ENCODE assay signal across 10 cellular contexts in the genomic region with DNA sequence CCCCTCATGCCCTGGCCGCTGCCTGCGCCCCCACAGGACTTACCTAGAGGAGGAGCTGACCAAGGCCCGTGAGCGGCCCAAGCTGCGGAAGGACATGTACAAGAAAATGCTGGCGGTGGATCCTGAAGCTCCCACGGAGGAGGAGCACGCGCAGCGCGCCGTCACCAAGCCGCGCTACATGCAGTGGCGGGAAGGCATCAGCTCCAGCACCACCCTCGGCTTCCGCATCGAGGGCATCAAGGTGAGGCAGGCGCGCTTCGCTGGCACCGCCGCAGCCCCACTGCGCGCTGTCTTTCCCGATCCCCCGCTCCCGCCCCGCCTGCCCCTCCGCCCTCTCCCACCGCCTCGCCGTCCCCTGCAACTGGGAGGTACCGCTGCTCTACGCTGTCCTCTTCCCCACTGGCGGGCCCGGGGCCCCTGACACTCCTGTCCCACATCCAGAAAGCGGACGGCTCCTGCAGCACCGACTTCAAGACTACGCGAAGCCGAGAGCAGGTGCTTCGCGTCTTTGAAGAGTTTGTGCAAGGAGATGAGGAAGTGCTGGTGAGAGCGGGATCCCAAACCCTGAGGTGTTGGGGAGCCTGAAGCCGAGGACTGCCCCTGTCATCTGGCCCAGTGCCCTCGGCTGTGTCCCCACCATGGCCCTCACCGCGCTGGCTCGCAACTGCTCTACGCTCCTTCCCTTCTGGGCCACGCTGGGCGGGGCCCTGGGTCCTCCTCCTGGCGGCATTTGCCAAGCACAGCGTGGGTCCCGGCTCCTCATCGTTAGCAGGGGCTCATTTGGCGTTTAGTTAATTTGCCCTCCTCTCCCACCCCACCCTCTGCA. TPM values are rescaled to one million over a fixed set of nuclear protein-coding genes. Genes with fewer than 3 reads are reported as not detected.
DNase-seq lines count a peak whose midpoint lies in the region; ATAC-seq, FAIRE-seq and TF ChIP-seq lines count a peak whose summit lies in the region.
"Had no signal": no experiment of that assay in that cellular context is flagged by ENCODE, and none has a peak within 500 bp of the region (broad histone marks: within the 10 kb centered on the region; RNA-seq: fewer than 3 reads in every experiment).

No MANE protein-coding gene starts in this region.

- TF ChIP-seq CTCF in CD14-positive monocyte (IDR thresholded peaks at IDR 0.05) (no peak), choroid plexus epithelial cell (conservative IDR thresholded peaks at IDR 0.05; ENCODE audit: low read depth, low read length) (no peak)

- peak overlapping the region; percentile 72 to 88 for H3K4me3 Mint-ChIP-seq in CD14-positive monocyte
- peak overlapping the region; percentile 52 for H3K4me3 Mint-ChIP-seq in natural killer cell treated with Interleukin-12 subunit alpha and Interleukin-12 subunit beta and Interleukin-15 and Interleukin-18, amount 100 ng/mL, for 72 hours

- H3K27ac Mint-ChIP-seq in CD14-positive monocyte, result no peak overlapping the region
- no peak overlapping the region for H3K27ac Mint-ChIP-seq in natural killer cell treated with Interleukin-12 subunit alpha and Interleukin-12 subunit beta and Interleukin-15 and Interleukin-18, amount 100 ng/mL, for 72 hours

- H3K4me3 ChIP-seq in choroid plexus epithelial cell (ENCODE audit: low read depth, low read length), result no peak overlapping the region

- intact Hi-C loops in CD14-positive monocyte (cut with micrococcal nuclease), result no loop called here

- ATAC-seq in natural killer cell treated with Interleukin-12 subunit alpha and Interleukin-12 subunit beta and Interleukin-15 and Interleukin-18, amount 100 ng/mL, for 72 hours, result peak; percentile 54 to 60
- no peak for ATAC-seq in left lobe of liver

- DNase-seq in CD14-positive monocyte (ENCODE audit: low spot score), result no peak
- DNase-seq in choroid plexus epithelial cell (ENCODE audit: low read depth), result peak; percentile 15
- DNase-seq in natural killer cell treated with Interleukin-12 subunit alpha and Interleukin-12 subunit beta and Interleukin-15 and Interleukin-18, amount 100 ng/mL, for 72 hours (ENCODE audit: low spot score), result no peak
- no peak for DNase-seq in left lobe of liver (ENCODE audit: low spot score)
- DNase-seq in GM19239 (ENCODE audit: insufficient read length, low spot score), result no peak
- no peak for DNase-seq in UCSD-AML1 (lab: John Stamatoyannopoulos, UW; ENCODE audit: unreplicated experiment)
- DNase-seq in T1000 (lab: John Stamatoyannopoulos, UW), result no peak
- DNase-seq: GDM1 had no signal

- peaks cover 4 to 10% of the 10 kb centered on the region in 2 donors for H3K36me3 Mint-ChIP-seq in CD14-positive monocyte
- no peaks in the 10 kb centered on the region for H3K36me3 Mint-ChIP-seq in natural killer cell treated with Interleukin-12 subunit alpha and Interleukin-12 subunit beta and Interleukin-15 and Interleukin-18, amount 100 ng/mL, for 72 hours

- H3K27me3 Mint-ChIP-seq in CD14-positive monocyte (ENCODE audit: low read depth in 3 of 3), result peaks cover 63 to 76% (median 72%) of the 10 kb centered on the region in 3 donors
- peaks cover 14 to 24% of the 10 kb centered on the region in 2 donors for H3K27me3 Mint-ChIP-seq in natural killer cell treated with Interleukin-12 subunit alpha and Interleukin-12 subunit beta and Interleukin-15 and Interleukin-18, amount 100 ng/mL, for 72 hours

- peaks cover 28% of the 10 kb centered on the region for H3K4me1 Mint-ChIP-seq in CD14-positive monocyte
- H3K4me1 Mint-ChIP-seq in natural killer cell treated with Interleukin-12 subunit alpha and Interleukin-12 subunit beta and Interleukin-15 and Interleukin-18, amount 100 ng/mL, for 72 hours (ENCODE audit: low read depth in 2 of 2), result peaks cover 0 to 11% of the 10 kb centered on the region in 2 donors

- H3K9me3 Mint-ChIP-seq in CD14-positive monocyte, result peaks cover 0 to 24% (median 4%) of the 10 kb centered on the region in 7 donors
- H3K9me3 Mint-ChIP-seq in natural killer cell treated with Interleukin-12 subunit alpha and Interleukin-12 subunit beta and Interleukin-15 and Interleukin-18, amount 100 ng/mL, for 72 hours, result no peaks in the 10 kb centered on the region

- no peak for FAIRE-seq in GM19239 (lab: Jason Lieb, UNC)
- FAIRE-seq: islet of Langerhans had no signal

TF ChIP-seq in PFSK-1, 5 proteins besides CTCF, POLR2A, EP300 and RAD21:
- TF ChIP-seq, protein P1, sequence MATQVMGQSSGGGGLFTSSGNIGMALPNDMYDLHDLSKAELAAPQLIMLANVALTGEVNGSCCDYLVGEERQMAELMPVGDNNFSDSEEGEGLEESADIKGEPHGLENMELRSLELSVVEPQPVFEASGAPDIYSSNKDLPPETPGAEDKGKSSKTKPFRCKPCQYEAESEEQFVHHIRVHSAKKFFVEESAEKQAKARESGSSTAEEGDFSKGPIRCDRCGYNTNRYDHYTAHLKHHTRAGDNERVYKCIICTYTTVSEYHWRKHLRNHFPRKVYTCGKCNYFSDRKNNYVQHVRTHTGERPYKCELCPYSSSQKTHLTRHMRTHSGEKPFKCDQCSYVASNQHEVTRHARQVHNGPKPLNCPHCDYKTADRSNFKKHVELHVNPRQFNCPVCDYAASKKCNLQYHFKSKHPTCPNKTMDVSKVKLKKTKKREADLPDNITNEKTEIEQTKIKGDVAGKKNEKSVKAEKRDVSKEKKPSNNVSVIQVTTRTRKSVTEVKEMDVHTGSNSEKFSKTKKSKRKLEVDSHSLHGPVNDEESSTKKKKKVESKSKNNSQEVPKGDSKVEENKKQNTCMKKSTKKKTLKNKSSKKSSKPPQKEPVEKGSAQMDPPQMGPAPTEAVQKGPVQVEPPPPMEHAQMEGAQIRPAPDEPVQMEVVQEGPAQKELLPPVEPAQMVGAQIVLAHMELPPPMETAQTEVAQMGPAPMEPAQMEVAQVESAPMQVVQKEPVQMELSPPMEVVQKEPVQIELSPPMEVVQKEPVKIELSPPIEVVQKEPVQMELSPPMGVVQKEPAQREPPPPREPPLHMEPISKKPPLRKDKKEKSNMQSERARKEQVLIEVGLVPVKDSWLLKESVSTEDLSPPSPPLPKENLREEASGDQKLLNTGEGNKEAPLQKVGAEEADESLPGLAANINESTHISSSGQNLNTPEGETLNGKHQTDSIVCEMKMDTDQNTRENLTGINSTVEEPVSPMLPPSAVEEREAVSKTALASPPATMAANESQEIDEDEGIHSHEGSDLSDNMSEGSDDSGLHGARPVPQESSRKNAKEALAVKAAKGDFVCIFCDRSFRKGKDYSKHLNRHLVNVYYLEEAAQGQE (IDR thresholded peaks at IDR 0.05; ENCODE audit: insufficient read depth in 1 of 2, low read depth in 2 of 2, low read length in 2 of 2), result no peak
- no peak for TF ChIP-seq POLR2AphosphoS5 (IDR thresholded peaks at IDR 0.05; ENCODE audit: low read depth, low read length)
- TF ChIP-seq FOXP2 (optimal IDR thresholded peaks at IDR 0.05; ENCODE audit: borderline replicate concordance, extremely low read depth, extremely low read length, insufficient read depth), result peak; percentile 7
- no peak for TF ChIP-seq SIN3A (IDR thresholded peaks at IDR 0.05; ENCODE audit: borderline replicate concordance, insufficient read depth, low read length)

RNA-seq across cellular contexts. Expression of gene ITPKA, which starts 8.5 kb away (rescaled TPM):
- polyA plus RNA-seq in CD14-positive monocyte, result not detected
- polyA plus RNA-seq in PFSK-1 (2012; ENCODE audit: insufficient read length, low read depth), result 2.4 TPM
- total RNA-seq in natural killer cell treated with Interleukin-12 subunit alpha and Interleukin-12 subunit beta and Interleukin-15 and Interleukin-18, amount 100 ng/mL, for 72 hours, result under 1 TPM in 1 of 2 donors, not detected in 1; 0.22 TPM
- 0.91 TPM for total RNA-seq in left lobe of liver

RNA-seq across cellular contexts. Expression of gene LTK, which starts 11.5 kb away (rescaled TPM):
- not detected for polyA plus RNA-seq in CD14-positive monocyte
- polyA plus RNA-seq in PFSK-1 (2012; ENCODE audit: insufficient read length, low read depth), result 0.08 TPM
- under 1 TPM in 1 of 2 donors, not detected in 1; 0.47 TPM for total RNA-seq in natural killer cell treated with Interleukin-12 subunit alpha and Interleukin-12 subunit beta and Interleukin-15 and Interleukin-18, amount 100 ng/mL, for 72 hours
- 2.3 TPM for total RNA-seq in left lobe of liver

RNA-seq across cellular contexts. Expression of gene RPAP1, which starts 41.9 kb away (rescaled TPM):
- polyA plus RNA-seq in CD14-positive monocyte, result 1 to 10 TPM; 2.7 to 2.9 TPM
- polyA plus RNA-seq in PFSK-1 (2012; ENCODE audit: insufficient read length, low read depth), result 40.2 TPM
- 10 to 100 TPM; 46.0 to 72.3 TPM for total RNA-seq in natural killer cell treated with Interleukin-12 subunit alpha and Interleukin-12 subunit beta and Interleukin-15 and Interleukin-18, amount 100 ng/mL, for 72 hours
- 23.3 TPM for total RNA-seq in left lobe of liver

RNA-seq across cellular contexts. Expression of gene TYRO3, which starts 56.8 kb away (rescaled TPM):
- under 1 TPM in 1 of 2 donors, not detected in 1; 0.12 TPM for polyA plus RNA-seq in CD14-positive monocyte
- 37.3 TPM for polyA plus RNA-seq in PFSK-1 (2012; ENCODE audit: insufficient read length, low read depth)
- total RNA-seq in natural killer cell treated with Interleukin-12 subunit alpha and Interleukin-12 subunit beta and Interleukin-15 and Interleukin-18, amount 100 ng/mL, for 72 hours, result under 1 TPM; 0.36 to 0.86 TPM
- total RNA-seq in left lobe of liver, result 1.5 TPM
